11 cellular contexts compared by ENCODE assay signal in genomic region chr7:24227068-24227467, GRCh38.
DNase-seq lines count a peak whose midpoint lies in the region; ATAC-seq and TF ChIP-seq lines count a peak whose summit lies in the region.
"Had no signal": no experiment of that assay in that cellular context is flagged by ENCODE, and none has a peak within 500 bp of the region (broad histone marks: within the 10 kb centered on the region; RNA-seq: fewer than 3 reads in every experiment).

No MANE protein-coding gene starts in this region.

- DNase-seq in NCI-H1694 (lab: John Stamatoyannopoulos, UW) (peak; percentile 4), Ammon's horn (ENCODE audit: low spot score) (no peak), dedifferentiated amniotic fluid mesenchymal stem cell (ENCODE audit: extremely low spot score) (no peak), NCI-H82 treated with DMSO at 0.1 percent for 48 hours (lab: John Stamatoyannopoulos, UW; ENCODE audit: unreplicated experiment) (no peak), GM10266 (ENCODE audit: extremely low spot score) (no peak)
- DNase-seq: NCI-H1092, substantia nigra had no signal

- no peaks in the 10 kb centered on the region for H3K27me3 ChIP-seq in BLaER1 treated with 17β-estradiol and CSF1 and Interleukin-3, amounts not matched to agents 10 nM and 100 nM

- H3K4me3 ChIP-seq in BLaER1 treated with 17β-estradiol and CSF1 and Interleukin-3, amounts not matched to agents 10 nM and 100 nM, result peak overlapping the region in 1 of 10 experiments; percentile 31; a peak in 2 of 20 replicates

- peak overlapping the region; percentile 6 to 68 (median 54); a peak in 18 of 22 replicates for H3K27ac ChIP-seq in BLaER1 treated with 17β-estradiol and CSF1 and Interleukin-3, amounts not matched to agents 10 nM and 100 nM
- H3K27ac ChIP-seq: C4-2B had no signal

- peaks cover 13 to 23% (median 16%) of the 10 kb centered on the region in 11 experiments for H3K9me3 ChIP-seq in BLaER1 treated with 17β-estradiol and CSF1 and Interleukin-3, amounts not matched to agents 10 nM and 100 nM (replicated peaks in 1 of 11)

- H3K36me3 ChIP-seq in BLaER1 treated with 17β-estradiol and CSF1 and Interleukin-3, amounts not matched to agents 10 nM and 100 nM, result no peaks in the 10 kb centered on the region

- ATAC-seq in GM18870 (IDR thresholded peaks at IDR 0.05; ENCODE audit: unreplicated experiment), result peak; percentile 42
- ATAC-seq in HG02798 (IDR thresholded peaks at IDR 0.05; ENCODE audit: poor library complexity, unreplicated experiment), result peak; percentile 31

- H3K4me1 ChIP-seq in BLaER1 treated with 17β-estradiol and CSF1 and Interleukin-3, amounts not matched to agents 10 nM and 100 nM, result peaks cover 14 to 31% (median 21%) of the 10 kb centered on the region in 10 experiments

- H4K20me1 ChIP-seq in BLaER1 treated with 17β-estradiol and CSF1 and Interleukin-3, amounts not matched to agents 10 nM and 100 nM, result 0 out of 22 replicates have a peak, but pooled peaks cover 0 to 6% (median 0%) of the 10 kb centered on the region in 11 experiments

- H3K9ac ChIP-seq in BLaER1 treated with 17β-estradiol and CSF1 and Interleukin-3, amounts not matched to agents 10 nM and 100 nM, result peak overlapping the region in 7 of 11 experiments; percentile 4 to 59 (median 23); a peak in 9 of 22 replicates

- peak overlapping the region; percentile 56 to 92 (median 81) for H3K4me2 ChIP-seq in BLaER1 treated with 17β-estradiol and CSF1 and Interleukin-3, amounts not matched to agents 10 nM and 100 nM

- TF ChIP-seq CTCF in GM10266 (IDR thresholded peaks at IDR 0.05; ENCODE audit: control insufficient read depth, insufficient read depth, low read depth, missing control alignments), result no peak
